Comparison of ENCODE assay signal across 2 cellular contexts in the genomic region with DNA sequence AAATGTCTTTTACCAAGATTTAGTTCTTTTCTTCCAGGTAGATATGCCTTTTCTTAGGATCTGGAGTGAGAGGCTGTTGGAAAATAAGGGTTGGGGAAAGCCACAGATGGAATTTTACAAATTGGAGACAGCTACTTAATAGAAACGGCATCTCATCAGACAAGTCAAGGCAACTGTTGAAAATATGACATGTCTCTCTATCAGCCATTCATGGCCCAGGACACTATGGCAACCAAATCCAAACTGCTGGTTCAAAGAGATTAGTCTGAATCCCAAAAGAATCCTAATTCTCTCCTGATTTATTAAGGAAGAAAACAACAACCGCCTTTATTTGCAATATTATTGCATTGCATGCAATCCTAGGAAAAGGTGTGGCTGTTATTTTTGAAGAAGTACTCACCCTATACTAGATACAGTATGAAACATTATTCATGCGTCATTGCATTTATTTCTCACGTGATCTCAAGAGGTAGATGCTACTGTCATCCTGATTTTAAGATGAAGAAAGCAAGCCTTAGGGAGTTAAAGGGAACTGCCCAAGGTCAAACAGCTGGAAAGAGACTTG.
TF ChIP-seq lines count a peak whose summit lies in the region.

No MANE protein-coding gene starts in this region.

TF ChIP-seq in A549, 52 proteins besides CTCF, POLR2A, EP300 and RAD21:
- no peak for TF ChIP-seq KDM5A (IDR thresholded peaks at IDR 0.05)
- TF ChIP-seq MAFK (IDR thresholded peaks at IDR 0.05; ENCODE audit: partially characterized antibody) = peak; percentile 8
- TF ChIP-seq FOSL2 (IDR thresholded peaks at IDR 0.05) = no peak
- TF ChIP-seq FOSL2 (CRISPR knock-in tag; IDR thresholded peaks at IDR 0.05) = 0 out of 2 replicates have a peak, but pooled peaks have one; percentile 20
- TF ChIP-seq, protein P1, sequence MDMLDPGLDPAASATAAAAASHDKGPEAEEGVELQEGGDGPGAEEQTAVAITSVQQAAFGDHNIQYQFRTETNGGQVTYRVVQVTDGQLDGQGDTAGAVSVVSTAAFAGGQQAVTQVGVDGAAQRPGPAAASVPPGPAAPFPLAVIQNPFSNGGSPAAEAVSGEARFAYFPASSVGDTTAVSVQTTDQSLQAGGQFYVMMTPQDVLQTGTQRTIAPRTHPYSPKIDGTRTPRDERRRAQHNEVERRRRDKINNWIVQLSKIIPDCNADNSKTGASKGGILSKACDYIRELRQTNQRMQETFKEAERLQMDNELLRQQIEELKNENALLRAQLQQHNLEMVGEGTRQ (IDR thresholded peaks at IDR 0.05) = peak; percentile 32; the same call in 1 of the 2 replicates

TF ChIP-seq in K562, 482 proteins besides CTCF, POLR2A, EP300 and RAD21:
- TF ChIP-seq C11orf30 (IDR thresholded peaks at IDR 0.05; ENCODE audit: low read depth) = no peak
- TF ChIP-seq, protein P2, sequence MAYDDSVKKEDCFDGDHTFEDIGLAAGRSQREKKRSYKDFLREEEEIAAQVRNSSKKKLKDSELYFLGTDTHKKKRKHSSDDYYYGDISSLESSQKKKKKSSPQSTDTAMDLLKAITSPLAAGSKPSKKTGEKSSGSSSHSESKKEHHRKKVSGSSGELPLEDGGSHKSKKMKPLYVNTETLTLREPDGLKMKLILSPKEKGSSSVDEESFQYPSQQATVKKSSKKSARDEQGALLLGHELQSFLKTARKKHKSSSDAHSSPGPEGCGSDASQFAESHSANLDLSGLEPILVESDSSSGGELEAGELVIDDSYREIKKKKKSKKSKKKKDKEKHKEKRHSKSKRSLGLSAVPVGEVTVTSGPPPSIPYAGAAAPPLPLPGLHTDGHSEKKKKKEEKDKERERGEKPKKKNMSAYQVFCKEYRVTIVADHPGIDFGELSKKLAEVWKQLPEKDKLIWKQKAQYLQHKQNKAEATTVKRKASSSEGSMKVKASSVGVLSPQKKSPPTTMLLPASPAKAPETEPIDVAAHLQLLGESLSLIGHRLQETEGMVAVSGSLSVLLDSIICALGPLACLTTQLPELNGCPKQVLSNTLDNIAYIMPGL (CRISPR knock-in tag; IDR thresholded peaks at IDR 0.05) = no peak
- TF ChIP-seq, protein P3, sequence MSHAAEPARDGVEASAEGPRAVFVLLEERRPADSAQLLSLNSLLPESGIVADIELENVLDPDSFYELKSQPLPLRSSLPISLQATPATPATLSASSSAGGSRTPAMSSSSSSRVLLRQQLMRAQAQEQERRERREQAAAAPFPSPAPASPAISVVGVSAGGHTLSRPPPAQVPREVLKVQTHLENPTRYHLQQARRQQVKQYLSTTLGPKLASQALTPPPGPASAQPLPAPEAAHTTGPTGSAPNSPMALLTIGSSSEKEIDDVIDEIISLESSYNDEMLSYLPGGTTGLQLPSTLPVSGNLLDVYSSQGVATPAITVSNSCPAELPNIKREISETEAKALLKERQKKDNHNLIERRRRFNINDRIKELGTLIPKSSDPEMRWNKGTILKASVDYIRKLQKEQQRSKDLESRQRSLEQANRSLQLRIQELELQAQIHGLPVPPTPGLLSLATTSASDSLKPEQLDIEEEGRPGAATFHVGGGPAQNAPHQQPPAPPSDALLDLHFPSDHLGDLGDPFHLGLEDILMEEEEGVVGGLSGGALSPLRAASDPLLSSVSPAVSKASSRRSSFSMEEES (CRISPR knock-in tag; IDR thresholded peaks at IDR 0.05) = 0 out of 2 replicates have a peak, but pooled peaks have one; percentile 5
- no peak for TF ChIP-seq ZNF436 (CRISPR knock-in tag; IDR thresholded peaks at IDR 0.05)
- no peak for TF ChIP-seq HDAC2 (IDR thresholded peaks at IDR 0.05)
- no peak for TF ChIP-seq ATF1 (CRISPR knock-in tag; IDR thresholded peaks at IDR 0.05)
- TF ChIP-seq ATF1 (tag; IDR thresholded peaks at IDR 0.05) = no peak
- TF ChIP-seq DDX20 (tag; IDR thresholded peaks at IDR 0.05; ENCODE audit: low read depth) = no peak
